In genomic region chr15:60390231-60390630, GRCh38 we compare ENCODE assay signal across 10 cellular contexts. TPM values are rescaled to one million over a fixed set of nuclear protein-coding genes. Genes with fewer than 3 reads are reported as not detected.
DNase-seq lines count a peak whose midpoint lies in the region; ATAC-seq, FAIRE-seq and TF ChIP-seq lines count a peak whose summit lies in the region.
"Had no signal": no experiment of that assay in that cellular context is flagged by ENCODE, and none has a peak within 500 bp of the region (broad histone marks: within the 10 kb centered on the region; RNA-seq: fewer than 3 reads in every experiment).

No MANE protein-coding gene starts in this region.

- no peak overlapping the region for H2BK120ac ChIP-seq in mesenchymal stem cell (ENCODE audit: low read depth, low read length)

- TF ChIP-seq POLR2A in heart left ventricle (IDR thresholded peaks at IDR 0.05) (no peak), upper lobe of left lung (IDR thresholded peaks at IDR 0.05) (no peak), testis (IDR thresholded peaks at IDR 0.05) (no peak)

- intact Hi-C loops in heart left ventricle (cut with DNase I) (loop anchor here in 1 of 10 donors (5.0 kb wide), 1 partner anchor 33 kb away; no protein-coding TSS in a partner anchor), left cardiac atrium (cut with DNase I) (no loop called here), testis (cut with DNase I; ENCODE audit: low total_unique reads) (no loop called here)

- H3K9me3 ChIP-seq in heart left ventricle (no peaks in the 10 kb centered on the region), mesenchymal stem cell (ENCODE audit: control insufficient read depth, low read length) (no peaks in the 10 kb centered on the region), upper lobe of left lung (no peaks in the 10 kb centered on the region), testis (no peaks in the 10 kb centered on the region)

- no peak for TF ChIP-seq EP300 in upper lobe of left lung (IDR thresholded peaks at IDR 0.05)

- no peak for DNase-seq in heart left ventricle
- no peak for DNase-seq in left cardiac atrium
- peak; percentile 3 for DNase-seq in bronchial epithelial cell (ENCODE audit: low read depth)
- DNase-seq in mesenchymal stem cell, result no peak
- no peak for DNase-seq in upper lobe of left lung
- no peak for DNase-seq in testis
- DNase-seq in NCI-H2227 (lab: John Stamatoyannopoulos, UW; ENCODE audit: unreplicated experiment), result no peak
- DNase-seq: activated CD4-positive, alpha-beta T cell treated with anti-CD3 and anti-CD28 coated beads for 4 hours; retina had no signal

- no peak overlapping the region for H2BK5ac ChIP-seq in mesenchymal stem cell (ENCODE audit: low read depth, low read length, poor library complexity, severe bottlenecking)

- H3K4me2 ChIP-seq in mesenchymal stem cell (ENCODE audit: low read length, poor library complexity, severe bottlenecking), result peak overlapping the region; percentile 52

- H4K91ac ChIP-seq in mesenchymal stem cell (ENCODE audit: low read length), result no peak overlapping the region

- no peak overlapping the region for H2BK15ac ChIP-seq in mesenchymal stem cell (ENCODE audit: low read depth, poor library complexity, severe bottlenecking)

- H2AFZ ChIP-seq in mesenchymal stem cell (ENCODE audit: low read depth, low read length), result no peak overlapping the region

- H3K14ac ChIP-seq in mesenchymal stem cell (ENCODE audit: low read length in 2 of 2), result no peak overlapping the region

- ATAC-seq in heart left ventricle (no peak), left cardiac atrium (no peak), upper lobe of left lung (ENCODE audit: low FRiP score in 2 of 2) (no peak), GM21390 (IDR thresholded peaks at IDR 0.05; ENCODE audit: unreplicated experiment) (no peak)

- H2AK5ac ChIP-seq in mesenchymal stem cell (ENCODE audit: low read length, severe bottlenecking), result no peak overlapping the region

- TF ChIP-seq CTCF in heart left ventricle (IDR thresholded peaks at IDR 0.05) (no peak), bronchial epithelial cell (IDR thresholded peaks at IDR 0.05; ENCODE audit: insufficient read depth, low read length, severe bottlenecking) (no peak), upper lobe of left lung (IDR thresholded peaks at IDR 0.05) (no peak), testis (IDR thresholded peaks at IDR 0.05) (no peak)

- H3K36me3 ChIP-seq in heart left ventricle (peaks cover 0 to 64% (median 5%) of the 10 kb centered on the region in 9 donors), bronchial epithelial cell (ENCODE audit: control insufficient read depth, insufficient read depth, low read length) (peaks cover 11% of the 10 kb centered on the region), mesenchymal stem cell (ENCODE audit: control insufficient read depth in 1 of 2, insufficient read depth in 2 of 2, low read depth in 1 of 2, low read length in 2 of 2) (peaks cover 11 to 65% of the 10 kb centered on the region in 2 experiments), upper lobe of left lung (peaks cover 0 to 15% (median 3%) of the 10 kb centered on the region in 4 donors), testis (ENCODE audit: low read depth, missing control alignments) (no peaks in the 10 kb centered on the region)

- no peak for FAIRE-seq in bronchial epithelial cell (lab: Jason Lieb, UNC)

- H3K27ac ChIP-seq in heart left ventricle (peak overlapping the region in 7 of 12 donors; percentile 63 to 97 (median 91)), mesenchymal stem cell (ENCODE audit: low read length, poor library complexity, severe bottlenecking) (peak overlapping the region; percentile 45), upper lobe of left lung (peak overlapping the region in 3 of 4 donors; percentile 99), testis (peak overlapping the region in 1 of 2 donors; percentile 16)

- H3K27me3 ChIP-seq in heart left ventricle (no peaks in the 10 kb centered on the region), bronchial epithelial cell (ENCODE audit: control insufficient read depth, insufficient read depth, low read length) (no peaks in the 10 kb centered on the region), mesenchymal stem cell (ENCODE audit: control insufficient read depth in 1 of 2, insufficient read depth in 1 of 2, low read length in 2 of 2) (no peaks in the 10 kb centered on the region), upper lobe of left lung (no peaks in the 10 kb centered on the region), testis (no peaks in the 10 kb centered on the region)

- H2BK12ac ChIP-seq in mesenchymal stem cell (ENCODE audit: low read length in 2 of 2), result no peak overlapping the region

- H3K4me1 ChIP-seq in heart left ventricle (peaks cover 14 to 100% (median 62%) of the 10 kb centered on the region in 12 donors), mesenchymal stem cell (ENCODE audit: control insufficient read depth, insufficient read depth, low read depth, low read length) (peaks cover 12% of the 10 kb centered on the region), upper lobe of left lung (peaks cover 69 to 85% (median 74%) of the 10 kb centered on the region in 4 donors), testis (peaks cover 48% of the 10 kb centered on the region)

- peak overlapping the region; percentile 100 for H3K9ac ChIP-seq in mesenchymal stem cell (ENCODE audit: low read length)

- peak overlapping the region in 4 of 12 donors; percentile 2 to 29 (median 10) for H3K4me3 ChIP-seq in heart left ventricle
- H3K4me3 ChIP-seq in bronchial epithelial cell (ENCODE audit: low read depth, low read length), result no peak overlapping the region
- peak overlapping the region in 1 of 2 experiments; percentile 72 for H3K4me3 ChIP-seq in mesenchymal stem cell (ENCODE audit: insufficient read depth in 1 of 2, low read depth in 1 of 2, low read length in 2 of 2)
- H3K4me3 ChIP-seq in upper lobe of left lung, result peak overlapping the region in 1 of 4 donors; percentile 13
- H3K4me3 ChIP-seq in testis, result no peak overlapping the region

- no peak overlapping the region for H3K23ac ChIP-seq in mesenchymal stem cell (ENCODE audit: low read length in 2 of 2)

- no peak overlapping the region for H3K4ac ChIP-seq in mesenchymal stem cell (ENCODE audit: low read depth in 1 of 2, low read length in 2 of 2)

- H3K18ac ChIP-seq in mesenchymal stem cell (ENCODE audit: low read depth in 1 of 2, low read length in 2 of 2), result no peak overlapping the region

- H4K8ac ChIP-seq in mesenchymal stem cell (ENCODE audit: low read length), result no peak overlapping the region

- H3K79me1 ChIP-seq in mesenchymal stem cell (replicated peaks; ENCODE audit: low read length, poor library complexity, severe bottlenecking), result no peaks in the 10 kb centered on the region

- 67 to 79% (median 74%) methylated on average over 6 of the region's 6 CpGs for WGBS in heart left ventricle, 4 donors
- 91% methylated on average over 6 of the region's 6 CpGs for WGBS in mesenchymal stem cell
- WGBS in upper lobe of left lung, 2 donors, result 79 to 87% methylated on average over 6 of the region's 6 CpGs
- 75 to 83% methylated on average over 6 of the region's 6 CpGs for whole genome bisulfite sequencing in testis, 2 donors

RNA-seq across cellular contexts. Expression of gene ANXA2, which starts 7.6 kb away (rescaled TPM):
- total RNA-seq in heart left ventricle (100 to 1,000 TPM; 106 to 523 (median 207) TPM), left cardiac atrium (100 to 1,000 TPM; 337 to 435 TPM), bronchial epithelial cell (4,627 and 5,325 TPM in 2 replicates), upper lobe of left lung (1,000 to 10,000 TPM in 4 of 6 donors, 100 to 1,000 TPM in 2; 394 to 1,774 (median 1,094) TPM), testis (100 to 1,000 TPM; 199 to 226 TPM)
- polyA plus RNA-seq in heart left ventricle (100 to 1,000 TPM; 135 to 547 TPM), testis (ENCODE audit: insufficient read depth, low read depth, low replicate concordance) (388 TPM)
- polyA plus RNA-seq in mesenchymal stem cell (2013, experiment 1 of 2), result 2,051 TPM
- polyA plus RNA-seq in mesenchymal stem cell (2013, experiment 2 of 2), result 2,053 TPM
